In genomic region chr17:75565066-75565465, GRCh38 we compare ENCODE assay signal across 17 cellular contexts. TPM values are rescaled to one million over a fixed set of nuclear protein-coding genes. Genes with fewer than 3 reads are reported as not detected.
DNase-seq lines count a peak whose midpoint lies in the region; ATAC-seq, FAIRE-seq and TF ChIP-seq lines count a peak whose summit lies in the region.
"Had no signal": no experiment of that assay in that cellular context is flagged by ENCODE, and none has a peak within 500 bp of the region (broad histone marks: within the 10 kb centered on the region; RNA-seq: fewer than 3 reads in every experiment).

No MANE protein-coding gene starts in this region.

- in situ Hi-C loops in Panc1 (cut with HindIII; ENCODE audit: low pct_unique_long_range_greater_than_20kb, low sequenced_read_pairs): no loop called here

- H3K4me3 ChIP-seq in HEK293 (ENCODE audit: low read depth, low read length) (no peak overlapping the region), Panc1 (ENCODE audit: low read depth in 2 of 2, low read length in 2 of 2) (no peak overlapping the region), fibroblast of the aortic adventitia (ENCODE audit: low read depth, low read length) (no peak overlapping the region)
- H3K4me3 ChIP-seq: coronary artery, gastroesophageal sphincter, HAP-1, vagina had no signal

- H3K4me1 ChIP-seq in HEK293 (ENCODE audit: control insufficient read depth, insufficient read depth, low read length) (no peaks in the 10 kb centered on the region), Panc1 (ENCODE audit: control insufficient read depth, insufficient read depth, low read length) (peaks cover 48% of the 10 kb centered on the region)
- H3K4me1 ChIP-seq: gastroesophageal sphincter, HAP-1, vagina had no signal

- no peak for TF ChIP-seq POLR2A in erythroblast (IDR thresholded peaks at IDR 0.05; ENCODE audit: low read length)

- H3K36me3 ChIP-seq in HEK293 (ENCODE audit: control insufficient read depth in 2 of 2, insufficient read depth in 1 of 2, low read length in 2 of 2) (peaks cover 0 to 25% of the 10 kb centered on the region in 2 experiments; a peak in 1 of 3 replicates), Panc1 (ENCODE audit: control insufficient read depth, insufficient read depth, low read length) (no peaks in the 10 kb centered on the region)

- no TSS peak for BruUV-seq in Panc1 (replicated peaks; lab: Mats Ljungman, UMichigan)

- TF ChIP-seq CTCF in HEK293 (tag by site-specific recombination; IDR thresholded peaks at IDR 0.05) (no peak), Panc1 (IDR thresholded peaks at IDR 0.05) (no peak), fibroblast of the aortic adventitia (IDR thresholded peaks at IDR 0.05; ENCODE audit: insufficient read depth, low read length) (no peak), natural killer cell (IDR thresholded peaks at IDR 0.05) (no peak)

- CTCF ChIA-PET in HEK293 (lab: Yijun Ruan, JAX): interaction anchor here (0.6 to 1.6 kb wide), 6 partner anchors 13 to 68 kb away, joined by 3 to 9 read pairs (median 4); partner anchors contain the start of genes SMIM5 and TSEN54
- CTCF ChIA-PET in Panc1 (lab: Charles Lee): interaction anchor here (0.6 to 1.3 kb wide), 2 partner anchors 40 to 142 kb away, joined by 4 to 6 read pairs; partner anchors contain the start of gene LLGL2

- H3K27me3 ChIP-seq in Panc1 (ENCODE audit: control insufficient read depth, insufficient read depth, low read length): no peaks in the 10 kb centered on the region
- H3K27me3 ChIP-seq: gastroesophageal sphincter, vagina had no signal

- no peaks in the 10 kb centered on the region for H3K27me3 Mint-ChIP-seq in natural killer cell (ENCODE audit: low read depth in 2 of 2)
- H3K27me3 Mint-ChIP-seq: activated B cell treated with CpG ODN at 0.5 μM for 24 hours; activated naive CD8-positive, alpha-beta T cell treated with anti-CD3 and anti-CD28 coated beads, Interleukin-2, amount 10 ng/mL, durations not matched to agents 7 days and 5 days; B cell had no signal

- H3K27ac Mint-ChIP-seq in natural killer cell: no peak overlapping the region
- H3K27ac Mint-ChIP-seq: activated B cell treated with CpG ODN at 0.5 μM for 24 hours; activated naive CD8-positive, alpha-beta T cell treated with anti-CD3 and anti-CD28 coated beads, Interleukin-2, amount 10 ng/mL, durations not matched to agents 7 days and 5 days; B cell had no signal

- no peak overlapping the region for H3K27ac ChIP-seq in HEK293 (ENCODE audit: extremely low read depth, low read depth, low read length)
- H3K27ac ChIP-seq in Panc1 (ENCODE audit: low read length): peak overlapping the region; percentile 71
- H3K27ac ChIP-seq: coronary artery, gastroesophageal sphincter, vagina had no signal

- peak; percentile 84 for ATAC-seq in Panc1
- no peak for ATAC-seq in natural killer cell
- ATAC-seq: gastroesophageal sphincter had no signal

- DNase-seq in AG08395 (ENCODE audit: low spot score) (peak; percentile 87), Panc1 (ENCODE audit: low read depth, low spot score) (no peak), fibroblast of the aortic adventitia (ENCODE audit: low read depth) (peak; percentile 25), natural killer cell (no peak), RCC 7860 (ENCODE audit: low spot score) (no peak), OCI-M1 (lab: John Stamatoyannopoulos, UW) (no peak), erythroblast (lab: John Stamatoyannopoulos, UW) (no peak)
- DNase-seq: activated B cell treated with CpG ODN at 0.5 μM for 24 hours; activated naive CD8-positive, alpha-beta T cell treated with anti-CD3 and anti-CD28 coated beads, Interleukin-2, amount 10 ng/mL, durations not matched to agents 7 days and 5 days; NCI-H1694; NCI-H526 treated with DMSO at 0.1 percent for 48 hours had no signal

- H3K36me3 Mint-ChIP-seq in natural killer cell: no peaks in the 10 kb centered on the region
- H3K36me3 Mint-ChIP-seq: activated naive CD8-positive, alpha-beta T cell treated with anti-CD3 and anti-CD28 coated beads, Interleukin-2, amount 10 ng/mL, durations not matched to agents 7 days and 5 days had no signal

- H3K4me1 Mint-ChIP-seq in natural killer cell: peaks cover 0 to 6% of the 10 kb centered on the region in 2 donors
- H3K4me1 Mint-ChIP-seq: activated naive CD8-positive, alpha-beta T cell treated with anti-CD3 and anti-CD28 coated beads, Interleukin-2, amount 10 ng/mL, durations not matched to agents 7 days and 5 days had no signal

- POLR2A ChIA-PET in HEK293 (lab: Yijun Ruan, JAX): interaction anchor here (1.0 to 1.5 kb wide), 3 partner anchors 40 to 215 kb away, joined by 3 to 6 read pairs (median 3); partner anchors contain the start of gene LLGL2
- POLR2A ChIA-PET in Panc1 (lab: Charles Lee): no interaction called here

- FAIRE-seq in RCC 7860 (lab: Jason Lieb, UNC): no peak

- H3K9me3 ChIP-seq in HEK293 (ENCODE audit: control insufficient read depth, insufficient read depth, low read depth, low read length) (no peaks in the 10 kb centered on the region), Panc1 (ENCODE audit: control insufficient read depth, insufficient read depth, low read depth, low read length) (no peaks in the 10 kb centered on the region)
- H3K9me3 ChIP-seq: gastroesophageal sphincter, HAP-1, vagina had no signal

- H3K4me3 Mint-ChIP-seq in natural killer cell: no peak overlapping the region
- H3K4me3 Mint-ChIP-seq: activated B cell treated with CpG ODN at 0.5 μM for 24 hours; activated naive CD8-positive, alpha-beta T cell treated with anti-CD3 and anti-CD28 coated beads, Interleukin-2, amount 10 ng/mL, durations not matched to agents 7 days and 5 days; B cell had no signal

- intact Hi-C loops in Panc1 (cut with micrococcal nuclease; ENCODE audit: unreplicated experiment): no loop called here
- intact Hi-C loops in natural killer cell (cut with micrococcal nuclease): no loop called here

- no peaks in the 10 kb centered on the region for H3K9me3 Mint-ChIP-seq in natural killer cell
- H3K9me3 Mint-ChIP-seq: activated B cell treated with CpG ODN at 0.5 μM for 24 hours; activated naive CD8-positive, alpha-beta T cell treated with anti-CD3 and anti-CD28 coated beads, Interleukin-2, amount 10 ng/mL, durations not matched to agents 7 days and 5 days had no signal

TF ChIP-seq in HEK293, 187 proteins besides CTCF, POLR2A, EP300 and RAD21:
- peak; percentile 59 for TF ChIP-seq SP2 (tag by site-specific recombination; IDR thresholded peaks at IDR 0.05)
- peak; percentile 64 for TF ChIP-seq ZBTB8A (tag by site-specific recombination; IDR thresholded peaks at IDR 0.05)
- TF ChIP-seq, protein P1, sequence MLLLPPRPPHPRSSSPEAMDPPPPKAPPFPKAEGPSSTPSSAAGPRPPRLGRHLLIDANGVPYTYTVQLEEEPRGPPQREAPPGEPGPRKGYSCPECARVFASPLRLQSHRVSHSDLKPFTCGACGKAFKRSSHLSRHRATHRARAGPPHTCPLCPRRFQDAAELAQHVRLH (tag by site-specific recombination; IDR thresholded peaks at IDR 0.05): no peak
- TF ChIP-seq GLIS1 (tag by site-specific recombination; IDR thresholded peaks at IDR 0.05): peak; percentile 79
- 0 out of 2 replicates have a peak, but pooled peaks have one; percentile 28 for TF ChIP-seq ZBTB17 (tag by site-specific recombination; IDR thresholded peaks at IDR 0.05)
- peak; percentile 38 for TF ChIP-seq ZNF335 (tag by site-specific recombination; conservative IDR thresholded peaks at IDR 0.05)
- no peak for TF ChIP-seq ZNF596 (tag by site-specific recombination; IDR thresholded peaks at IDR 0.05)
- 0 out of 2 replicates have a peak, but pooled peaks have one; percentile 25 for TF ChIP-seq HOXD13 (CRISPR knock-in tag; IDR thresholded peaks at IDR 0.05; ENCODE audit: borderline replicate concordance)
- TF ChIP-seq ZIC2 (tag by site-specific recombination; IDR thresholded peaks at IDR 0.05): peak; percentile 99
- no peak for TF ChIP-seq ZNF324 (tag by site-specific recombination; IDR thresholded peaks at IDR 0.05)
- 0 out of 2 replicates have a peak, but pooled peaks have one; percentile 24 for TF ChIP-seq SP7 (tag by site-specific recombination; IDR thresholded peaks at IDR 0.05)

RNA-seq across cellular contexts. Expression of gene MYO15B, which starts 22.5 kb away (rescaled TPM):
- total RNA-seq in Panc1 (2021; ENCODE audit: unreplicated experiment): 26.5 TPM
- polyA plus RNA-seq in Panc1 (2012; ENCODE audit: insufficient read length): 26.4 TPM
- total RNA-seq in fibroblast of the aortic adventitia (ENCODE audit: low replicate concordance): 1.4 and 16.8 TPM in 2 replicates
- total RNA-seq in natural killer cell: 100 to 1,000 TPM; 336 to 372 (median 339) TPM

RNA-seq across cellular contexts. Expression of gene LLGL2, which starts 39.6 kb away (rescaled TPM):
- 201 TPM for total RNA-seq in Panc1 (2021; ENCODE audit: unreplicated experiment)
- polyA plus RNA-seq in Panc1 (2012; ENCODE audit: insufficient read length): 233 TPM
- 0.09 TPM in 1 of 2 replicates, not detected in the other for total RNA-seq in fibroblast of the aortic adventitia (ENCODE audit: low replicate concordance)
- 100 to 1,000 TPM; 229 to 302 (median 244) TPM for total RNA-seq in natural killer cell

RNA-seq across cellular contexts. Expression of gene TSEN54, which starts 48.7 kb away (rescaled TPM):
- 78.7 TPM for total RNA-seq in Panc1 (2021; ENCODE audit: unreplicated experiment)
- 50.8 TPM for polyA plus RNA-seq in Panc1 (2012; ENCODE audit: insufficient read length)
- 8.0 and 11.4 TPM in 2 replicates for total RNA-seq in fibroblast of the aortic adventitia (ENCODE audit: low replicate concordance)
- 100 to 1,000 TPM; 180 to 224 (median 186) TPM for total RNA-seq in natural killer cell

RNA-seq across cellular contexts. Expression of gene CASKIN2, which starts 49.7 kb away (rescaled TPM):
- total RNA-seq in Panc1 (2021; ENCODE audit: unreplicated experiment) (40.0 TPM), fibroblast of the aortic adventitia (ENCODE audit: low replicate concordance) (5.6 and 8.0 TPM in 2 replicates), natural killer cell (1 to 10 TPM in 2 of 3 donors, under 1 TPM in 1; 0.49 to 1.8 (median 1.7) TPM)
- 20.3 TPM for polyA plus RNA-seq in Panc1 (2012; ENCODE audit: insufficient read length)

Comparison
In these comparisons a context has a peak if more than half of its experiments do, and no peak if none do; other contexts are left out.
1. DNase-seq: peak in AG08395 (single experiment) and fibroblast of the aortic adventitia (single experiment); none in Panc1 (single experiment), natural killer cell (single experiment), RCC 7860 (single experiment), OCI-M1 (single experiment) and erythroblast (0 of 2).
2. RNA of gene MYO15B, which starts 22.5 kb away (total RNA-seq): 336 to 372 TPM in natural killer cell; 26.5 TPM in Panc1 (single experiment) and 1.4 to 16.8 TPM in fibroblast of the aortic adventitia; every median in the first group is over 10 times any median in the second.
3. RNA of gene LLGL2, which starts 39.6 kb away (total RNA-seq): 229 to 302 TPM in natural killer cell and 201 TPM in Panc1 (single experiment); 0.09 TPM in fibroblast of the aortic adventitia; every median in the first group is over 100 times any median in the second.